In genomic region chr3:29686889-29687592, GRCh38 we compare ENCODE assay signal across 8 cellular contexts.
DNase-seq lines count a peak whose midpoint lies in the region; ATAC-seq and TF ChIP-seq lines count a peak whose summit lies in the region.

No MANE protein-coding gene starts in this region.

- POLR2A ChIA-PET in CD4-positive, alpha-beta T cell (lab: Charles Lee), result no interaction called here

- peaks cover 6% of the 10 kb centered on the region for H3K9me3 Mint-ChIP-seq in CD4-positive, alpha-beta T cell

- DNase-seq in Daoy (ENCODE audit: low read depth), result peak; percentile 48
- DNase-seq in coronary artery (ENCODE audit: low spot score), result no peak
- no peak for DNase-seq in CD4-positive, alpha-beta T cell
- no peak for DNase-seq in gastrocnemius medialis
- no peak for DNase-seq in posterior cingulate gyrus

- no peaks in the 10 kb centered on the region for H3K27me3 ChIP-seq in CD4-positive, alpha-beta T cell (ENCODE audit: control insufficient read depth, insufficient read depth, low read length)
- H3K27me3 ChIP-seq in gastroesophageal sphincter (no peaks in the 10 kb centered on the region), gastrocnemius medialis (no peaks in the 10 kb centered on the region)

- H3K36me3 ChIP-seq in gastroesophageal sphincter (no peaks in the 10 kb centered on the region), gastrocnemius medialis (no peaks in the 10 kb centered on the region)

- H3K4me3 Mint-ChIP-seq in CD4-positive, alpha-beta T cell, result no peak overlapping the region

- H3K27ac ChIP-seq in coronary artery, result peak overlapping the region; percentile 36 to 39
- no peak overlapping the region for H3K27ac ChIP-seq in CD4-positive, alpha-beta T cell (ENCODE audit: low read depth, low read length)
- no peak overlapping the region for H3K27ac ChIP-seq in gastroesophageal sphincter
- no peak overlapping the region for H3K27ac ChIP-seq in gastrocnemius medialis

- peak; percentile 94 for ATAC-seq in GM19467 (IDR thresholded peaks at IDR 0.05; ENCODE audit: unreplicated experiment)
- ATAC-seq in HG03432 (IDR thresholded peaks at IDR 0.05; ENCODE audit: unreplicated experiment), result peak; percentile 96
- no peak for ATAC-seq in CD4-positive, alpha-beta T cell (ENCODE audit: poor library complexity)
- ATAC-seq in gastroesophageal sphincter, result no peak
- no peak for ATAC-seq in gastrocnemius medialis

- in situ Hi-C loops in gastrocnemius medialis (cut with MboI; ENCODE audit: low sequenced_read_pairs in 4 of 4), result no loop called here

- TF ChIP-seq CTCF in coronary artery (IDR thresholded peaks at IDR 0.05), result no peak
- no peak for TF ChIP-seq CTCF in CD4-positive, alpha-beta T cell (IDR thresholded peaks at IDR 0.05)
- TF ChIP-seq CTCF in gastroesophageal sphincter (IDR thresholded peaks at IDR 0.05), result no peak
- TF ChIP-seq CTCF in gastrocnemius medialis (IDR thresholded peaks at IDR 0.05 in 4 of 5, conservative IDR thresholded peaks at IDR 0.05 in 1 of 5), result no peak

- TF ChIP-seq EP300 in gastroesophageal sphincter (IDR thresholded peaks at IDR 0.05), result no peak

- no peaks in the 10 kb centered on the region for H3K4me1 Mint-ChIP-seq in CD4-positive, alpha-beta T cell (ENCODE audit: low read depth)

- 53 to 90% methylated on average over 2 of the region's 2 CpGs for WGBS in gastroesophageal sphincter (ENCODE audit: low coverage in 1 of 2), 2 donors

- peaks cover 5% of the 10 kb centered on the region for H3K27me3 Mint-ChIP-seq in CD4-positive, alpha-beta T cell

- no peak for TF ChIP-seq POLR2A in gastroesophageal sphincter (IDR thresholded peaks at IDR 0.05)
- no peak for TF ChIP-seq POLR2A in gastrocnemius medialis (IDR thresholded peaks at IDR 0.05)

- no peak overlapping the region for H3K27ac Mint-ChIP-seq in CD4-positive, alpha-beta T cell

- CTCF ChIA-PET in CD4-positive, alpha-beta T cell (lab: Charles Lee), result no interaction called here

- intact Hi-C loops in CD4-positive, alpha-beta T cell (cut with DNase I, micrococcal nuclease), result no loop called here
- intact Hi-C loops in gastrocnemius medialis (cut with DNase I; ENCODE audit: low total_unique reads) (no loop called here), posterior cingulate gyrus (cut with DNase I) (no loop called here)

- no peaks in the 10 kb centered on the region for H3K36me3 Mint-ChIP-seq in CD4-positive, alpha-beta T cell (ENCODE audit: low read depth)

- H3K4me3 ChIP-seq in coronary artery (no peak overlapping the region), gastroesophageal sphincter (no peak overlapping the region), gastrocnemius medialis (no peak overlapping the region)

- H3K4me1 ChIP-seq in gastroesophageal sphincter (peaks cover 11 to 24% (median 14%) of the 10 kb centered on the region in 3 donors), gastrocnemius medialis (peaks cover 11 to 19% of the 10 kb centered on the region in 2 donors)

- H3K9me3 ChIP-seq in CD4-positive, alpha-beta T cell (ENCODE audit: control insufficient read depth, low read length), result no peaks in the 10 kb centered on the region
- H3K9me3 ChIP-seq in gastroesophageal sphincter, result no peaks in the 10 kb centered on the region
- H3K9me3 ChIP-seq in gastrocnemius medialis, result no peaks in the 10 kb centered on the region

Comparison
In these comparisons a context has a peak if more than half of its experiments do, and no peak if none do; other contexts are left out.
1. ATAC-seq: peak in GM19467 (single experiment) and HG03432 (single experiment); none in CD4-positive, alpha-beta T cell (single experiment), gastroesophageal sphincter (single experiment) and gastrocnemius medialis (0 of 2).
2. H3K27ac ChIP-seq: peak in coronary artery (2 of 2); none in CD4-positive, alpha-beta T cell (single experiment), gastroesophageal sphincter (0 of 4) and gastrocnemius medialis (0 of 4).